12 cellular contexts compared by ENCODE assay signal in the genomic region with DNA sequence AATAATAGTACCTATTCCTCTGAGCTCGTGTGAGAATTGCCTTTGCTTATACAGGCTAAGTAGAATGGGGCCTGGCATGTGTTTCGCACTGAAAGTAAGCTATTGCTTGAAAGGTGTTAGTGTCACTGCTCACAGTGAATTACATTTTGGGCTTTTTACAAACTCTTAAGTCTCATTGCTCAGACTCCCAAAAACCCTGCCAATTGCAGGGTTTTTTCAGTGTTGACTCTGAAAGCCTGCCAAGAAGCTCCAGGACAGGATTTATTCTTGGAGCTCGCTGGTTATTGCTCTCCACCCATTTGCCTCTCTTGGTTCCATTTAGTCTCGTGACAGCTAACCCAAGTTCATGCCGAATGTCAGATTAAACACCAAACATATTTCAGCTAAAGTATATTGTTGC. TPM values are rescaled to one million over a fixed set of nuclear protein-coding genes. Genes with fewer than 3 reads are reported as not detected.
DNase-seq lines count a peak whose midpoint lies in the region; ATAC-seq and TF ChIP-seq lines count a peak whose summit lies in the region.
"Had no signal": no experiment of that assay in that cellular context is flagged by ENCODE, and none has a peak within 500 bp of the region (broad histone marks: within the 10 kb centered on the region; RNA-seq: fewer than 3 reads in every experiment).

No MANE protein-coding gene starts in this region.

- CTCF ChIA-PET in AG04449 (lab: Yijun Ruan, JAX) = interaction anchor here (1.4 to 2.1 kb wide), 3 partner anchors 27 to 644 kb away, joined by 3 to 12 read pairs (median 4); no protein-coding TSS in a partner anchor

- H3K27ac Mint-ChIP-seq in activated T-helper 1 cell treated with anti-CD3 and anti-CD28 coated beads, Interleukin-12 subunit alpha, Interleukin-12 subunit beta, Interleukin-2, Interleukin-4 antibody, amounts not matched to agents 30 ng/mL and 10 ng/mL and 1 ng/mL, durations not matched to agents 14 hours and 24 hours and 36 hours = no peak overlapping the region
- H3K27ac Mint-ChIP-seq in natural killer cell = no peak overlapping the region

- POLR2A ChIA-PET in AG04449 (lab: Yijun Ruan, JAX) = interaction anchor here (0.6 kb wide), 1 partner anchor 1071 kb away, joined by 3 read pairs; no protein-coding TSS in a partner anchor

- H3K27me3 ChIP-seq in fibroblast of lung (ENCODE audit: control insufficient read depth, insufficient read depth, low read length) = no peaks in the 10 kb centered on the region
- H3K27me3 ChIP-seq: upper lobe of left lung had no signal

- peaks cover 12% of the 10 kb centered on the region for H3K36me3 Mint-ChIP-seq in activated T-helper 1 cell treated with anti-CD3 and anti-CD28 coated beads, Interleukin-12 subunit alpha, Interleukin-12 subunit beta, Interleukin-2, Interleukin-4 antibody, amounts not matched to agents 30 ng/mL and 10 ng/mL and 1 ng/mL, durations not matched to agents 14 hours and 24 hours and 36 hours (ENCODE audit: low read depth)
- no peaks in the 10 kb centered on the region for H3K36me3 Mint-ChIP-seq in natural killer cell

- H3K79me2 ChIP-seq in fibroblast of lung (ENCODE audit: control insufficient read depth, insufficient read depth, low read length) = no peaks in the 10 kb centered on the region

- no peak overlapping the region for H3K9ac ChIP-seq in fibroblast of lung (ENCODE audit: insufficient read depth, low read length)

- no peak for TF ChIP-seq CTCF in AG04449 (IDR thresholded peaks at IDR 0.05; ENCODE audit: insufficient read depth, low read length, missing control alignments)
- TF ChIP-seq CTCF in fibroblast of lung (conservative IDR thresholded peaks at IDR 0.05 in 1 of 2, IDR thresholded peaks at IDR 0.05 in 1 of 2; ENCODE audit: low read depth in 1 of 2, low read length in 2 of 2) = no peak
- no peak for TF ChIP-seq CTCF in natural killer cell (IDR thresholded peaks at IDR 0.05)

- H3K36me3 ChIP-seq in fibroblast of lung (ENCODE audit: control insufficient read depth, insufficient read depth, low read length) = peaks cover 2% of the 10 kb centered on the region
- H3K36me3 ChIP-seq: upper lobe of left lung had no signal

- H3K27ac ChIP-seq in fibroblast of lung (ENCODE audit: insufficient read depth, low read length) = no peak overlapping the region
- H3K27ac ChIP-seq: upper lobe of left lung had no signal

- peaks cover 3% of the 10 kb centered on the region for H3K4me1 Mint-ChIP-seq in activated T-helper 1 cell treated with anti-CD3 and anti-CD28 coated beads, Interleukin-12 subunit alpha, Interleukin-12 subunit beta, Interleukin-2, Interleukin-4 antibody, amounts not matched to agents 30 ng/mL and 10 ng/mL and 1 ng/mL, durations not matched to agents 14 hours and 24 hours and 36 hours (ENCODE audit: low read depth)
- H3K4me1 Mint-ChIP-seq in natural killer cell = peaks cover 0 to 9% of the 10 kb centered on the region in 2 donors

- no peaks in the 10 kb centered on the region for H3K9me3 Mint-ChIP-seq in activated T-helper 1 cell treated with anti-CD3 and anti-CD28 coated beads, Interleukin-12 subunit alpha, Interleukin-12 subunit beta, Interleukin-2, Interleukin-4 antibody, amounts not matched to agents 30 ng/mL and 10 ng/mL and 1 ng/mL, durations not matched to agents 14 hours and 24 hours and 36 hours
- no peaks in the 10 kb centered on the region for H3K9me3 Mint-ChIP-seq in natural killer cell

- H3K4me3 Mint-ChIP-seq in activated T-helper 1 cell treated with anti-CD3 and anti-CD28 coated beads, Interleukin-12 subunit alpha, Interleukin-12 subunit beta, Interleukin-2, Interleukin-4 antibody, amounts not matched to agents 30 ng/mL and 10 ng/mL and 1 ng/mL, durations not matched to agents 14 hours and 24 hours and 36 hours = no peak overlapping the region
- H3K4me3 Mint-ChIP-seq in natural killer cell = no peak overlapping the region

- intact Hi-C loops in activated T-helper 1 cell treated with anti-CD3 and anti-CD28 coated beads, Interleukin-12 subunit alpha, Interleukin-12 subunit beta, Interleukin-2, Interleukin-4 antibody, amounts not matched to agents 30 ng/mL and 10 ng/mL and 1 ng/mL, durations not matched to agents 14 hours and 24 hours and 36 hours (cut with micrococcal nuclease) = no loop called here
- intact Hi-C loops in natural killer cell (cut with micrococcal nuclease) = no loop called here

- no peaks in the 10 kb centered on the region for H3K27me3 Mint-ChIP-seq in activated T-helper 1 cell treated with anti-CD3 and anti-CD28 coated beads, Interleukin-12 subunit alpha, Interleukin-12 subunit beta, Interleukin-2, Interleukin-4 antibody, amounts not matched to agents 30 ng/mL and 10 ng/mL and 1 ng/mL, durations not matched to agents 14 hours and 24 hours and 36 hours (ENCODE audit: insufficient read depth)
- no peaks in the 10 kb centered on the region for H3K27me3 Mint-ChIP-seq in natural killer cell (ENCODE audit: low read depth in 2 of 2)

- H3K4me2 ChIP-seq in fibroblast of lung (ENCODE audit: extremely low read depth, insufficient read depth, low read length) = no peak overlapping the region

- no peak overlapping the region for H3K4me3 ChIP-seq in AG04449 (ENCODE audit: low read depth, low read length)
- H3K4me3 ChIP-seq in fibroblast of lung (replicated peaks in 1 of 4; ENCODE audit: control extremely low read depth in 1 of 4, insufficient read depth in 1 of 4, low read depth in 3 of 4, low read length in 4 of 4) = no peak overlapping the region
- H3K4me3 ChIP-seq: upper lobe of left lung had no signal

- H3K4me1 ChIP-seq in fibroblast of lung (ENCODE audit: control insufficient read depth, extremely low read depth, insufficient read depth, low read length) = no peaks in the 10 kb centered on the region

- H2AFZ ChIP-seq in fibroblast of lung (ENCODE audit: low read length) = no peak overlapping the region

- DNase-seq in AG04449 (ENCODE audit: low read depth, low spot score) (peak; percentile 36), NCI-H2081 (lab: John Stamatoyannopoulos, UW) (peak; percentile 39 to 81), fibroblast of lung (ENCODE audit: low read depth in 2 of 2) (peak; percentile 69 to 91), mucosa of gallbladder (ENCODE audit: low spot score) (peak; percentile 45), natural killer cell (no peak)
- DNase-seq in activated T-helper 1 cell treated with anti-CD3 and anti-CD28 coated beads, Interleukin-12 subunit alpha, Interleukin-12 subunit beta, Interleukin-2, Interleukin-4 antibody, amounts not matched to agents 30 ng/mL and 10 ng/mL and 1 ng/mL, durations not matched to agents 14 hours and 24 hours and 36 hours (ENCODE audit: low spot score) = no peak
- DNase-seq: ACHN; activated CD8-positive, alpha-beta memory T cell treated with anti-CD3 and anti-CD28 coated beads, Interleukin-2, amount 50 U/mL, for 48 hours; stimulated activated CD4-positive, alpha-beta T cell treated with anti-CD3 and anti-CD28 coated beads, Interleukin-15, amount 100 ng/mL, for 24 hours had no signal

- no peaks in the 10 kb centered on the region for H4K20me1 ChIP-seq in fibroblast of lung (ENCODE audit: control insufficient read depth, extremely low read depth, insufficient read depth, low read length)

- no peaks in the 10 kb centered on the region for H3K9me3 ChIP-seq in fibroblast of lung (ENCODE audit: control insufficient read depth, insufficient read depth, low read depth, low read length)
- H3K9me3 ChIP-seq: upper lobe of left lung had no signal

- no peak for ATAC-seq in HG02981 (IDR thresholded peaks at IDR 0.05; ENCODE audit: unreplicated experiment)
- no peak for ATAC-seq in GM21723 (IDR thresholded peaks at IDR 0.05; ENCODE audit: unreplicated experiment)
- no peak for ATAC-seq in natural killer cell

RNA-seq across cellular contexts. Expression of gene NOPCHAP1, which starts 39.8 kb away (rescaled TPM):
- total RNA-seq in fibroblast of lung = 6.4 and 12.2 TPM in 2 replicates
- 4.2 and 7.1 TPM in 2 replicates for polyA plus RNA-seq in fibroblast of lung
- polyA plus RNA-seq in fibroblast of lung (2012) = 15.3 and 21.4 TPM in 2 replicates
- polyA minus RNA-seq in fibroblast of lung (ENCODE audit: low replicate concordance) = 2.6 and 5.0 TPM in 2 replicates
- total RNA-seq in mucosa of gallbladder = 9.8 TPM
- total RNA-seq in activated T-helper 1 cell treated with anti-CD3 and anti-CD28 coated beads, Interleukin-12 subunit alpha, Interleukin-12 subunit beta, Interleukin-2, Interleukin-4 antibody, amounts not matched to agents 30 ng/mL and 10 ng/mL and 1 ng/mL, durations not matched to agents 14 hours and 24 hours and 36 hours = 28.0 and 40.0 TPM in 2 replicates
- 1 to 10 TPM; 8.0 to 9.5 (median 8.6) TPM for total RNA-seq in natural killer cell

RNA-seq across cellular contexts. Expression of gene ALDH1L2, which starts 58.4 kb away (rescaled TPM):
- 35.7 and 59.1 TPM in 2 replicates for total RNA-seq in fibroblast of lung
- polyA plus RNA-seq in fibroblast of lung = 37.8 and 88.2 TPM in 2 replicates
- 15.5 and 40.1 TPM in 2 replicates for polyA plus RNA-seq in fibroblast of lung (2012)
- 14.7 and 38.1 TPM in 2 replicates for polyA minus RNA-seq in fibroblast of lung (ENCODE audit: low replicate concordance)
- total RNA-seq in mucosa of gallbladder = 5.1 TPM
- 1.1 and 1.5 TPM in 2 replicates for total RNA-seq in activated T-helper 1 cell treated with anti-CD3 and anti-CD28 coated beads, Interleukin-12 subunit alpha, Interleukin-12 subunit beta, Interleukin-2, Interleukin-4 antibody, amounts not matched to agents 30 ng/mL and 10 ng/mL and 1 ng/mL, durations not matched to agents 14 hours and 24 hours and 36 hours
- total RNA-seq in natural killer cell = 1 to 10 TPM in 1 of 3 donors, not detected in 2; 1.1 TPM

Comparison
In these comparisons a context has a peak if more than half of its experiments do, and no peak if none do; other contexts are left out.
1. DNase-seq: peak in AG04449 (single experiment), NCI-H2081 (2 of 2), fibroblast of lung (2 of 2) and mucosa of gallbladder (single experiment); none in activated T-helper 1 cell treated with anti-CD3 and anti-CD28 coated beads, Interleukin-12 subunit alpha, Interleukin-12 subunit beta, Interleukin-2, Interleukin-4 antibody, amounts not matched to agents 30 ng/mL and 10 ng/mL and 1 ng/mL, durations not matched to agents 14 hours and 24 hours and 36 hours (single experiment) and natural killer cell (single experiment).